ENCODE assay signal across 8 cellular contexts in genomic region chr17:28871056-28871579, GRCh38. TPM values are rescaled to one million over a fixed set of nuclear protein-coding genes. Genes with fewer than 3 reads are reported as not detected.
DNase-seq lines count a peak whose midpoint lies in the region; ATAC-seq and TF ChIP-seq lines count a peak whose summit lies in the region.

No MANE protein-coding gene starts in this region.

- H3K27ac Mint-ChIP-seq in activated CD4-positive, alpha-beta memory T cell treated with anti-CD3 and anti-CD28 coated beads for 36 hours, result peak overlapping the region; percentile 80

- peaks cover 0 to 25% (median 11%) of the 10 kb centered on the region in 6 donors for H3K4me1 ChIP-seq in spleen
- no peaks in the 10 kb centered on the region for H3K4me1 ChIP-seq in prostate gland (replicated peaks)

- no peaks in the 10 kb centered on the region for H3K36me3 Mint-ChIP-seq in activated CD4-positive, alpha-beta memory T cell treated with anti-CD3 and anti-CD28 coated beads for 36 hours

- no peak for TF ChIP-seq CTCF in spleen (IDR thresholded peaks at IDR 0.05 in 8 of 11, conservative IDR thresholded peaks at IDR 0.05 in 3 of 11)
- TF ChIP-seq CTCF in prostate gland (IDR thresholded peaks at IDR 0.05), result no peak

- H3K27me3 ChIP-seq in spleen (replicated peaks in 1 of 7) (no peaks in the 10 kb centered on the region), prostate gland (replicated peaks; ENCODE audit: insufficient read depth) (no peaks in the 10 kb centered on the region)

- 39 to 75% (median 50%) methylated on average over 5 to 6 of the region's 6 CpGs for WGBS in spleen, 5 donors
- WGBS in prostate gland, result 80% methylated on average over 6 of the region's 6 CpGs

- TF ChIP-seq POLR2A in spleen (IDR thresholded peaks at IDR 0.05) (no peak), prostate gland (IDR thresholded peaks at IDR 0.05) (no peak)

- H3K27ac ChIP-seq in spleen, result peak overlapping the region; percentile 10 to 82 (median 68)
- H3K27ac ChIP-seq in substantia nigra (ENCODE audit: low read depth, low read length, poor library complexity, severe bottlenecking), result no peak overlapping the region
- no peak overlapping the region for H3K27ac ChIP-seq in prostate gland

- DNase-seq in activated CD4-positive, alpha-beta memory T cell treated with anti-CD3 and anti-CD28 coated beads for 36 hours, result peak; percentile 79
- DNase-seq in spleen (peak; percentile 84), occipital lobe (lab: John Stamatoyannopoulos, UW) (no peak), substantia nigra (lab: John Stamatoyannopoulos, UW) (no peak), prostate gland (ENCODE audit: low spot score) (no peak)

- no peaks in the 10 kb centered on the region for H3K27me3 Mint-ChIP-seq in activated CD4-positive, alpha-beta memory T cell treated with anti-CD3 and anti-CD28 coated beads for 36 hours

- H3K4me3 ChIP-seq in spleen (no peak overlapping the region), prostate gland (no peak overlapping the region)

- H3K9me3 Mint-ChIP-seq in activated CD4-positive, alpha-beta memory T cell treated with anti-CD3 and anti-CD28 coated beads for 36 hours, result no peaks in the 10 kb centered on the region

- CTCF ChIA-PET in activated CD4-positive, alpha-beta memory T cell treated with anti-CD3 and anti-CD28 coated beads for 36 hours (lab: Charles Lee), result interaction anchor here (0.9 to 2.3 kb wide), 5 partner anchors 22 to 144 kb away, joined by 3 to 13 read pairs (median 5); partner anchors contain the start of gene DHRS13

- intact Hi-C loops in activated CD4-positive, alpha-beta memory T cell treated with anti-CD3 and anti-CD28 coated beads for 36 hours (cut with micrococcal nuclease), result loop anchor here (2.0 kb wide), 1 partner anchor 16 kb away; the partner anchor contains the start of gene ERAL1
- intact Hi-C loops in spleen (cut with DNase I; ENCODE audit: low total_unique reads) (no loop called here), prostate gland (cut with DNase I) (no loop called here)

- H3K9me3 ChIP-seq in spleen (no peaks in the 10 kb centered on the region), prostate gland (no peaks in the 10 kb centered on the region)

- no peaks in the 10 kb centered on the region for H3K36me3 ChIP-seq in spleen
- no peaks in the 10 kb centered on the region for H3K36me3 ChIP-seq in prostate gland

- ATAC-seq in GM19035 (IDR thresholded peaks at IDR 0.05; ENCODE audit: unreplicated experiment) (peak; percentile 82), HG02943 (IDR thresholded peaks at IDR 0.05; ENCODE audit: low read depth, unreplicated experiment) (peak; percentile 77), HG03457 (IDR thresholded peaks at IDR 0.05; ENCODE audit: unreplicated experiment) (no peak)

- no peak overlapping the region for H3K4me3 Mint-ChIP-seq in activated CD4-positive, alpha-beta memory T cell treated with anti-CD3 and anti-CD28 coated beads for 36 hours

- POLR2A ChIA-PET in activated CD4-positive, alpha-beta memory T cell treated with anti-CD3 and anti-CD28 coated beads for 36 hours (lab: Charles Lee), result interaction anchor here (0.6 to 0.9 kb wide), 3 partner anchors 13 to 29 kb away, joined by 3 to 4 read pairs (median 3); no protein-coding TSS in a partner anchor

- peaks cover 19% of the 10 kb centered on the region for H3K4me1 Mint-ChIP-seq in activated CD4-positive, alpha-beta memory T cell treated with anti-CD3 and anti-CD28 coated beads for 36 hours (ENCODE audit: low read depth)

RNA-seq across cellular contexts. Expression of gene ERAL1, which starts 16.3 kb away (rescaled TPM):
- total RNA-seq in activated CD4-positive, alpha-beta memory T cell treated with anti-CD3 and anti-CD28 coated beads for 36 hours, result 10 to 100 TPM; 43.0 to 48.5 TPM
- total RNA-seq in spleen (10 to 100 TPM; 28.4 to 51.9 (median 38.8) TPM), occipital lobe (21.8 TPM), prostate gland (10 to 100 TPM; 49.9 to 70.8 TPM)
- 10 to 100 TPM; 31.2 to 39.7 (median 38.6) TPM for polyA plus RNA-seq in spleen

RNA-seq across cellular contexts. Expression of gene FLOT2, which starts 26.4 kb away (rescaled TPM):
- 100 to 1,000 TPM; 110 to 118 TPM for total RNA-seq in activated CD4-positive, alpha-beta memory T cell treated with anti-CD3 and anti-CD28 coated beads for 36 hours
- 100 to 1,000 TPM; 133 to 259 (median 202) TPM for total RNA-seq in spleen
- 100 to 1,000 TPM in 1 of 3 donors, 10 to 100 TPM in 2; 80.8 to 119 (median 92.8) TPM for polyA plus RNA-seq in spleen
- 20.0 TPM for total RNA-seq in occipital lobe
- 100 to 1,000 TPM in 1 of 2 donors, 10 to 100 TPM in 1; 82.9 to 121 TPM for total RNA-seq in prostate gland

RNA-seq across cellular contexts. Expression of gene FAM222B, which starts 28.5 kb away (rescaled TPM):
- 10 to 100 TPM; 18.6 to 21.5 TPM for total RNA-seq in activated CD4-positive, alpha-beta memory T cell treated with anti-CD3 and anti-CD28 coated beads for 36 hours
- total RNA-seq in spleen (10 to 100 TPM; 11.6 to 23.6 (median 17.5) TPM), occipital lobe (2.7 TPM), prostate gland (10 to 100 TPM; 14.9 to 48.9 TPM)
- polyA plus RNA-seq in spleen, result 1 to 10 TPM; 2.9 to 5.3 (median 3.0) TPM

RNA-seq across cellular contexts. Expression of gene DHRS13, which starts 31.8 kb away (rescaled TPM):
- total RNA-seq in activated CD4-positive, alpha-beta memory T cell treated with anti-CD3 and anti-CD28 coated beads for 36 hours, result 10 to 100 TPM; 18.0 to 20.6 TPM
- total RNA-seq in spleen (10 to 100 TPM; 14.7 to 51.2 (median 21.2) TPM), occipital lobe (27.1 TPM), prostate gland (10 to 100 TPM; 36.8 to 61.3 TPM)
- 10 to 100 TPM; 12.2 to 12.6 (median 12.6) TPM for polyA plus RNA-seq in spleen

Comparison
In these comparisons a context has a peak if more than half of its experiments do, and no peak if none do; other contexts are left out.
1. DNase-seq: peak in activated CD4-positive, alpha-beta memory T cell treated with anti-CD3 and anti-CD28 coated beads for 36 hours (single experiment) and spleen (single experiment); none in occipital lobe (single experiment), substantia nigra (0 of 49) and prostate gland (single experiment).
2. H3K27ac ChIP-seq: peak in spleen (8 of 8); none in substantia nigra (single experiment) and prostate gland (0 of 2).